Comparison of ENCODE assay signal across 17 cellular contexts in genomic region chr1:66206563-66207154, GRCh38.
A peak's percentile ranks its signal among the peaks of the same experiment; 100 is the strongest.
DNase-seq lines count a peak whose midpoint lies in the region; ATAC-seq, FAIRE-seq and TF ChIP-seq lines count a peak whose summit lies in the region.
"Had no signal": no experiment of that assay in that cellular context is flagged by ENCODE, and none has a peak within 500 bp of the region (broad histone marks: within the 10 kb centered on the region; RNA-seq: fewer than 3 reads in every experiment).

No MANE protein-coding gene starts in this region.

- intact Hi-C loops in kidney (cut with DNase I) = no loop called here
- intact Hi-C loops in testis (cut with DNase I; ENCODE audit: low total_unique reads) = no loop called here

- no peak overlapping the region for H3K9ac ChIP-seq in kidney (ENCODE audit: low read length in 2 of 2)

- no peaks in the 10 kb centered on the region for H3K9me3 Mint-ChIP-seq in type B pancreatic cell

- H3K36me3 ChIP-seq in kidney (ENCODE audit: control insufficient read depth in 1 of 2, insufficient read depth in 2 of 2, low read length in 2 of 2) (no peaks in the 10 kb centered on the region), testis (ENCODE audit: low read depth, missing control alignments) (no peaks in the 10 kb centered on the region)
- H3K36me3 ChIP-seq: HAP-1 had no signal

- no peaks in the 10 kb centered on the region for H3K27me3 Mint-ChIP-seq in type B pancreatic cell

- no peaks in the 10 kb centered on the region for H3K36me3 Mint-ChIP-seq in type B pancreatic cell

- H3K4me1 ChIP-seq in kidney (ENCODE audit: control insufficient read depth in 1 of 2, insufficient read depth in 1 of 2, low read depth in 1 of 2, low read length in 2 of 2) = no peaks in the 10 kb centered on the region
- no peaks in the 10 kb centered on the region for H3K4me1 ChIP-seq in testis
- H3K4me1 ChIP-seq: HAP-1 had no signal

- no peaks in the 10 kb centered on the region for H3K27me3 ChIP-seq in testis

- TF ChIP-seq POLR2A in testis (IDR thresholded peaks at IDR 0.05) = no peak

- H3K4me3 Mint-ChIP-seq in type B pancreatic cell = no peak overlapping the region

- H3K4me3 ChIP-seq in kidney (ENCODE audit: low read length in 2 of 2) = no peak overlapping the region
- H3K4me3 ChIP-seq in testis = no peak overlapping the region
- H3K4me3 ChIP-seq: GM12878, HAP-1 had no signal

- ATAC-seq in SK-N-SH treated with all-trans-retinoic acid at 6 μM for 48 hours (peak; percentile 45), GM19455 (IDR thresholded peaks at IDR 0.05; ENCODE audit: unreplicated experiment) (no peak)
- ATAC-seq: GM12878 had no signal

- peak overlapping the region; percentile 19 for H3K27ac Mint-ChIP-seq in type B pancreatic cell

- FAIRE-seq in kidney (lab: Jason Lieb, UNC) = no peak
- FAIRE-seq: GM12878, GM18507 had no signal

- DNase-seq in GM03348 (ENCODE audit: low spot score) (peak; percentile 6), kidney tubule cell (ENCODE audit: low spot score) (peak; percentile 18), type B pancreatic cell (ENCODE audit: extremely low spot score, unreplicated experiment) (no peak), kidney (no peak), testis (no peak)
- DNase-seq: DMS153, Karpas-422, MM.1S, NCI-H187, NCI-H2171, NCI-H774, SHP77 had no signal

- no peak for TF ChIP-seq CTCF in type B pancreatic cell (conservative IDR thresholded peaks at IDR 0.05)
- no peak for TF ChIP-seq CTCF in kidney (IDR thresholded peaks at IDR 0.05; ENCODE audit: borderline replicate concordance, extremely low read depth, insufficient read depth)
- no peak for TF ChIP-seq CTCF in testis (IDR thresholded peaks at IDR 0.05)

- no peaks in the 10 kb centered on the region for H3K4me1 Mint-ChIP-seq in type B pancreatic cell (ENCODE audit: unreplicated experiment)

- 61 to 70% methylated on average over 2 of the region's 2 CpGs for WGBS in testis, 2 donors

- no peak overlapping the region for H3K27ac ChIP-seq in kidney (ENCODE audit: low read depth in 2 of 2, low read length in 2 of 2)
- H3K27ac ChIP-seq in testis = no peak overlapping the region

- H3K9me3 ChIP-seq in kidney (ENCODE audit: control insufficient read depth in 1 of 2, low read length in 2 of 2) (no peaks in the 10 kb centered on the region), testis (no peaks in the 10 kb centered on the region)
- H3K9me3 ChIP-seq: HAP-1 had no signal

TF ChIP-seq in SK-N-SH treated with all-trans-retinoic acid at 6 μM for 48 hours, 23 proteins besides CTCF, POLR2A, EP300 and RAD21:
- no peak for TF ChIP-seq CREB5 (CRISPR knock-in tag; IDR thresholded peaks at IDR 0.05; ENCODE audit: low read depth)
- no peak for TF ChIP-seq ZNF70 (CRISPR knock-in tag; IDR thresholded peaks at IDR 0.05)
- TF ChIP-seq CSDC2 (CRISPR knock-in tag; IDR thresholded peaks at IDR 0.05) = no peak
- TF ChIP-seq, protein P1, sequence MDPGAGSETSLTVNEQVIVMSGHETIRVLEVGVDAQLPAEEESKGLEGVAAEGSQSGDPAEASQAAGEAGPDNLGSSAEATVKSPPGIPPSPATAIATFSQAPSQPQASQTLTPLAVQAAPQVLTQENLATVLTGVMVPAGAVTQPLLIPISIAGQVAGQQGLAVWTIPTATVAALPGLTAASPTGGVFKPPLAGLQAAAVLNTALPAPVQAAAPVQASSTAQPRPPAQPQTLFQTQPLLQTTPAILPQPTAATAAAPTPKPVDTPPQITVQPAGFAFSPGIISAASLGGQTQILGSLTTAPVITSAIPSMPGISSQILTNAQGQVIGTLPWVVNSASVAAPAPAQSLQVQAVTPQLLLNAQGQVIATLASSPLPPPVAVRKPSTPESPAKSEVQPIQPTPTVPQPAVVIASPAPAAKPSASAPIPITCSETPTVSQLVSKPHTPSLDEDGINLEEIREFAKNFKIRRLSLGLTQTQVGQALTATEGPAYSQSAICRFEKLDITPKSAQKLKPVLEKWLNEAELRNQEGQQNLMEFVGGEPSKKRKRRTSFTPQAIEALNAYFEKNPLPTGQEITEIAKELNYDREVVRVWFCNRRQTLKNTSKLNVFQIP (CRISPR knock-in tag; IDR thresholded peaks at IDR 0.05; ENCODE audit: borderline replicate concordance, low read depth) = no peak
- no peak for TF ChIP-seq ARNTL (CRISPR knock-in tag; IDR thresholded peaks at IDR 0.05; ENCODE audit: borderline replicate concordance, low read depth)
- no peak for TF ChIP-seq OSR1 (CRISPR knock-in tag; IDR thresholded peaks at IDR 0.05)
- TF ChIP-seq SNAI2 (CRISPR knock-in tag; IDR thresholded peaks at IDR 0.05) = no peak
- TF ChIP-seq ZNF8 (CRISPR knock-in tag; IDR thresholded peaks at IDR 0.05) = no peak
- TF ChIP-seq GLIS3 (CRISPR knock-in tag; IDR thresholded peaks at IDR 0.05) = no peak
- no peak for TF ChIP-seq ZFP3 (CRISPR knock-in tag; IDR thresholded peaks at IDR 0.05)
- no peak for TF ChIP-seq CSRNP3 (CRISPR knock-in tag; IDR thresholded peaks at IDR 0.05)
- TF ChIP-seq ESRRG (CRISPR knock-in tag; IDR thresholded peaks at IDR 0.05) = no peak
- no peak for TF ChIP-seq ZFP30 (CRISPR knock-in tag; IDR thresholded peaks at IDR 0.05)
- no peak for TF ChIP-seq ISL1 (CRISPR knock-in tag; IDR thresholded peaks at IDR 0.05)
- no peak for TF ChIP-seq TOX (CRISPR knock-in tag; IDR thresholded peaks at IDR 0.05; ENCODE audit: borderline replicate concordance)
- TF ChIP-seq TSHZ2 (CRISPR knock-in tag; IDR thresholded peaks at IDR 0.05) = no peak
- TF ChIP-seq BACH2 (CRISPR knock-in tag; IDR thresholded peaks at IDR 0.05; ENCODE audit: borderline replicate concordance) = no peak
- TF ChIP-seq ZC3H10 (CRISPR knock-in tag; IDR thresholded peaks at IDR 0.05) = no peak

Comparison
In these comparisons a context has a peak if more than half of its experiments do, and no peak if none do; other contexts are left out.
1. DNase-seq: peak in GM03348 (single experiment) and kidney tubule cell (single experiment); none in type B pancreatic cell (single experiment), kidney (single experiment) and testis (single experiment).